Comparison of ENCODE assay signal across 18 cellular contexts in the genomic region with DNA sequence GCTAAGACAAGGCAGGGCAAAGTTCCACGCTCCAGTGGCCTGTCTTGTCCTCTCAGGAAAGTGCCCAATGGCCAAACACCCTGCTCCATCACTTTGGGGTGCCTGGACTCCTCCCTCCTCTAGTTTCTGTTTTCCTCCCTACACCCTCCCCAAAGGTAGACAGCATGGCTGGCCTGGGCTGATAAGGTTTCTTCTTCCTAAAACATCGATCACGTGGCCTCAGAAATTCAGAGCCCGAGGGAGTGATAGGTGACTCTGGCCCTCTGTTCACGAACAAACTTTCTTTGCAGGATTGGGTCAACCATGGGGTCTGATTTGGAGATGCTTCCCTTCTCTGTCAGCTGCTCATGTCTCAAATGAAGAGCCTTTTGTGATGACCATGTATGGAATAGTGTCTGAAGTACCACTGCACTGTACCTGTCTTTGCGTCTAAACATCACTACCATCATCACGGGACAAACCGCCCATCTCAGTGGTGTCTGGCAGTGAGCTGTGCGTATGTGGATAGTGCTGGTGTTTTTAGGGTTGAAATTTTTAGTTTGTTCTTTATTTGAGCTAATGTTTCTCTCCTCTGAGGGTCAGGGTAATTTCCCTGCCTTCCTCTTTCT. TPM values are rescaled to one million over a fixed set of nuclear protein-coding genes. Genes with fewer than 3 reads are reported as not detected.
DNase-seq lines count a peak whose midpoint lies in the region; ATAC-seq and TF ChIP-seq lines count a peak whose summit lies in the region.
"Had no signal": no experiment of that assay in that cellular context is flagged by ENCODE, and none has a peak within 500 bp of the region (broad histone marks: within the 10 kb centered on the region; RNA-seq: fewer than 3 reads in every experiment).

No MANE protein-coding gene starts in this region.

- POLR2A ChIA-PET in activated CD4-positive, alpha-beta memory T cell treated with anti-CD3 and anti-CD28 coated beads for 36 hours (lab: Charles Lee) = interaction anchor here (1.2 kb wide), 1 partner anchor 91 kb away, joined by 4 read pairs; no protein-coding TSS in a partner anchor
- POLR2A ChIA-PET in activated CD4-positive, alpha-beta memory T cell treated with anti-CD3 and anti-CD28 coated beads, Interleukin-2, amount 10 ng/mL, durations not matched to agents 7 days and 5 days (lab: Charles Lee) = interaction anchor here (1.2 to 1.3 kb wide), 2 partner anchors 41 to 80 kb away, joined by 3 read pairs; no protein-coding TSS in a partner anchor

- no peak overlapping the region for H3K4me3 Mint-ChIP-seq in activated CD4-positive, alpha-beta memory T cell treated with anti-CD3 and anti-CD28 coated beads for 36 hours
- no peak overlapping the region for H3K4me3 Mint-ChIP-seq in activated CD4-positive, alpha-beta memory T cell treated with anti-CD3 and anti-CD28 coated beads, Interleukin-2, amount 10 ng/mL, durations not matched to agents 7 days and 5 days
- H3K4me3 Mint-ChIP-seq in activated T-helper 17 cell treated with anti-CD3 and anti-CD28 coated beads, Interleukin-2, amount 50 U/mL, for 72 hours = no peak overlapping the region
- peak overlapping the region; percentile 37 for H3K4me3 Mint-ChIP-seq in type B pancreatic cell
- H3K4me3 Mint-ChIP-seq: H9, naive B cell had no signal

- H3K27ac Mint-ChIP-seq in activated CD4-positive, alpha-beta memory T cell treated with anti-CD3 and anti-CD28 coated beads for 36 hours = peak overlapping the region; percentile 26
- H3K27ac Mint-ChIP-seq in activated CD4-positive, alpha-beta memory T cell treated with anti-CD3 and anti-CD28 coated beads, Interleukin-2, amount 10 ng/mL, durations not matched to agents 7 days and 5 days = no peak overlapping the region
- peak overlapping the region; percentile 22 for H3K27ac Mint-ChIP-seq in activated T-helper 17 cell treated with anti-CD3 and anti-CD28 coated beads, Interleukin-2, amount 50 U/mL, for 72 hours
- H3K27ac Mint-ChIP-seq in type B pancreatic cell = peak overlapping the region; percentile 54
- H3K27ac Mint-ChIP-seq: H9 had no signal

- peak overlapping the region; percentile 45 to 47 for H2BK12ac ChIP-seq in mesenchymal stem cell (ENCODE audit: low read length in 2 of 2)

- H3K4me3 ChIP-seq in mesenchymal stem cell (ENCODE audit: insufficient read depth in 1 of 2, low read depth in 1 of 2, low read length in 2 of 2) = no peak overlapping the region
- H3K4me3 ChIP-seq: pancreas had no signal

- no peak overlapping the region for H3K4me2 ChIP-seq in mesenchymal stem cell (ENCODE audit: low read length, poor library complexity, severe bottlenecking)

- H3K9me3 ChIP-seq in mesenchymal stem cell (ENCODE audit: control insufficient read depth, low read length) = no peaks in the 10 kb centered on the region
- H3K9me3 ChIP-seq: pancreas had no signal

- peaks cover 54% of the 10 kb centered on the region for H3K4me1 Mint-ChIP-seq in activated CD4-positive, alpha-beta memory T cell treated with anti-CD3 and anti-CD28 coated beads for 36 hours (ENCODE audit: low read depth)
- H3K4me1 Mint-ChIP-seq in activated CD4-positive, alpha-beta memory T cell treated with anti-CD3 and anti-CD28 coated beads, Interleukin-2, amount 10 ng/mL, durations not matched to agents 7 days and 5 days = peaks cover 70% of the 10 kb centered on the region
- H3K4me1 Mint-ChIP-seq in activated T-helper 17 cell treated with anti-CD3 and anti-CD28 coated beads, Interleukin-2, amount 50 U/mL, for 72 hours = peaks cover 39% of the 10 kb centered on the region
- peaks cover 27% of the 10 kb centered on the region for H3K4me1 Mint-ChIP-seq in type B pancreatic cell (ENCODE audit: unreplicated experiment)
- H3K4me1 Mint-ChIP-seq: naive B cell had no signal

- no peak overlapping the region for H4K91ac ChIP-seq in mesenchymal stem cell (ENCODE audit: low read length)

- peak overlapping the region; percentile 1 for H4K8ac ChIP-seq in mesenchymal stem cell (ENCODE audit: low read length)

- no peaks in the 10 kb centered on the region for H3K27me3 Mint-ChIP-seq in activated CD4-positive, alpha-beta memory T cell treated with anti-CD3 and anti-CD28 coated beads for 36 hours
- no peaks in the 10 kb centered on the region for H3K27me3 Mint-ChIP-seq in activated CD4-positive, alpha-beta memory T cell treated with anti-CD3 and anti-CD28 coated beads, Interleukin-2, amount 10 ng/mL, durations not matched to agents 7 days and 5 days
- H3K27me3 Mint-ChIP-seq in activated T-helper 17 cell treated with anti-CD3 and anti-CD28 coated beads, Interleukin-2, amount 50 U/mL, for 72 hours = no peaks in the 10 kb centered on the region
- H3K27me3 Mint-ChIP-seq in type B pancreatic cell = peaks cover 38% of the 10 kb centered on the region

- peaks cover 42% of the 10 kb centered on the region for H3K4me1 ChIP-seq in mesenchymal stem cell (ENCODE audit: control insufficient read depth, insufficient read depth, low read depth, low read length)

- ATAC-seq in activated T-helper 17 cell treated with anti-CD3 and anti-CD28 coated beads, Interleukin-2, amount 50 U/mL, for 72 hours (replicated peaks) = no peak
- no peak for ATAC-seq in HG03097 (IDR thresholded peaks at IDR 0.05; ENCODE audit: low FRiP score, unreplicated experiment)
- ATAC-seq: pancreas had no signal

- peaks cover 16% of the 10 kb centered on the region for H3K79me1 ChIP-seq in mesenchymal stem cell (replicated peaks; ENCODE audit: low read length, poor library complexity, severe bottlenecking)

- H3K23ac ChIP-seq in mesenchymal stem cell (ENCODE audit: low read length in 2 of 2) = no peak overlapping the region

- no peak overlapping the region for H2BK5ac ChIP-seq in mesenchymal stem cell (ENCODE audit: low read depth, low read length, poor library complexity, severe bottlenecking)

- no peak for TF ChIP-seq CTCF in type B pancreatic cell (conservative IDR thresholded peaks at IDR 0.05)

- no peak overlapping the region for H2AFZ ChIP-seq in mesenchymal stem cell (ENCODE audit: low read depth, low read length)

- 89% methylated on average over 7 of the region's 9 CpGs for WGBS in mesenchymal stem cell

- no peak overlapping the region for H2BK120ac ChIP-seq in mesenchymal stem cell (ENCODE audit: low read depth, low read length)

- H3K4ac ChIP-seq in mesenchymal stem cell (ENCODE audit: low read depth in 1 of 2, low read length in 2 of 2) = peak overlapping the region in 1 of 2 experiments; percentile 70

- no peak overlapping the region for H3K27ac ChIP-seq in mesenchymal stem cell (ENCODE audit: low read length, poor library complexity, severe bottlenecking)
- H3K27ac ChIP-seq: HL-60, pancreas had no signal

- no peak overlapping the region for H3K9ac ChIP-seq in mesenchymal stem cell (ENCODE audit: low read length)

- H2AK5ac ChIP-seq in mesenchymal stem cell (ENCODE audit: low read length, severe bottlenecking) = no peak overlapping the region

- H3K14ac ChIP-seq in mesenchymal stem cell (ENCODE audit: low read length in 2 of 2) = no peak overlapping the region

- no peaks in the 10 kb centered on the region for H3K9me3 Mint-ChIP-seq in activated CD4-positive, alpha-beta memory T cell treated with anti-CD3 and anti-CD28 coated beads for 36 hours
- H3K9me3 Mint-ChIP-seq in activated CD4-positive, alpha-beta memory T cell treated with anti-CD3 and anti-CD28 coated beads, Interleukin-2, amount 10 ng/mL, durations not matched to agents 7 days and 5 days = no peaks in the 10 kb centered on the region
- no peaks in the 10 kb centered on the region for H3K9me3 Mint-ChIP-seq in activated T-helper 17 cell treated with anti-CD3 and anti-CD28 coated beads, Interleukin-2, amount 50 U/mL, for 72 hours
- H3K9me3 Mint-ChIP-seq in type B pancreatic cell = no peaks in the 10 kb centered on the region
- H3K9me3 Mint-ChIP-seq: H9, naive B cell had no signal

- H3K27me3 ChIP-seq in mesenchymal stem cell (ENCODE audit: control insufficient read depth in 1 of 2, insufficient read depth in 1 of 2, low read length in 2 of 2) = no peaks in the 10 kb centered on the region
- H3K27me3 ChIP-seq: pancreas had no signal

- CTCF ChIA-PET in activated CD4-positive, alpha-beta memory T cell treated with anti-CD3 and anti-CD28 coated beads for 36 hours (lab: Charles Lee) = interaction anchor here (1.3 to 1.4 kb wide), 2 partner anchors 31 to 120 kb away, joined by 5 read pairs; no protein-coding TSS in a partner anchor
- CTCF ChIA-PET in activated CD4-positive, alpha-beta memory T cell treated with anti-CD3 and anti-CD28 coated beads, Interleukin-2, amount 10 ng/mL, durations not matched to agents 7 days and 5 days (lab: Charles Lee) = interaction anchor here (0.7 kb wide), 1 partner anchor 110 kb away, joined by 3 read pairs; no protein-coding TSS in a partner anchor

- DNase-seq in activated CD4-positive, alpha-beta memory T cell treated with anti-CD3 and anti-CD28 coated beads for 36 hours = no peak
- no peak for DNase-seq in activated CD4-positive, alpha-beta memory T cell treated with anti-CD3 and anti-CD28 coated beads, Interleukin-2, amount 10 ng/mL, durations not matched to agents 7 days and 5 days
- DNase-seq in mesenchymal stem cell = no peak
- DNase-seq in type B pancreatic cell (ENCODE audit: extremely low spot score, unreplicated experiment) = no peak
- DNase-seq in hypothalamus (lab: John Stamatoyannopoulos, UW) = no peak
- DNase-seq in activated CD8-positive, alpha-beta memory T cell treated with anti-CD3 and anti-CD28 coated beads for 24 hours = no peak
- DNase-seq: DMS79, H9, MV-4-11, naive B cell, NCI-H2081 treated with DMSO at 0.1 percent for 48 hours, NCI-H510A treated with DMSO at 0.1 percent for 48 hours, pancreas, small intestine, trophoblast cell had no signal

- H3K36me3 Mint-ChIP-seq in activated CD4-positive, alpha-beta memory T cell treated with anti-CD3 and anti-CD28 coated beads for 36 hours = peaks cover 9% of the 10 kb centered on the region
- peaks cover 22% of the 10 kb centered on the region for H3K36me3 Mint-ChIP-seq in activated CD4-positive, alpha-beta memory T cell treated with anti-CD3 and anti-CD28 coated beads, Interleukin-2, amount 10 ng/mL, durations not matched to agents 7 days and 5 days (ENCODE audit: low read depth)
- H3K36me3 Mint-ChIP-seq in activated T-helper 17 cell treated with anti-CD3 and anti-CD28 coated beads, Interleukin-2, amount 50 U/mL, for 72 hours (ENCODE audit: low read depth) = peaks cover 21% of the 10 kb centered on the region
- no peaks in the 10 kb centered on the region for H3K36me3 Mint-ChIP-seq in type B pancreatic cell
- H3K36me3 Mint-ChIP-seq: naive B cell had no signal

- H3K36me3 ChIP-seq in mesenchymal stem cell (ENCODE audit: control insufficient read depth in 1 of 2, insufficient read depth in 2 of 2, low read depth in 1 of 2, low read length in 2 of 2) = peaks cover under 1 to 22% of the 10 kb centered on the region in 2 experiments
- H3K36me3 ChIP-seq: pancreas had no signal

- intact Hi-C loops in activated CD4-positive, alpha-beta memory T cell treated with anti-CD3 and anti-CD28 coated beads for 36 hours (cut with micrococcal nuclease) = no loop called here

- peak overlapping the region; percentile 16 to 71 for H3K18ac ChIP-seq in mesenchymal stem cell (ENCODE audit: low read depth in 1 of 2, low read length in 2 of 2)

- no peak overlapping the region for H2BK15ac ChIP-seq in mesenchymal stem cell (ENCODE audit: low read depth, poor library complexity, severe bottlenecking)

RNA-seq across cellular contexts. Expression of gene MICAL2, which starts 6.1 kb away (rescaled TPM):
- 100 to 1,000 TPM; 213 to 220 TPM for total RNA-seq in activated CD4-positive, alpha-beta memory T cell treated with anti-CD3 and anti-CD28 coated beads for 36 hours
- total RNA-seq in activated CD4-positive, alpha-beta memory T cell treated with anti-CD3 and anti-CD28 coated beads, Interleukin-2, amount 10 ng/mL, durations not matched to agents 7 days and 5 days = 100 to 1,000 TPM; 135 to 143 TPM
- total RNA-seq in activated T-helper 17 cell treated with anti-CD3 and anti-CD28 coated beads, Interleukin-2, amount 50 U/mL, for 72 hours = 100 to 1,000 TPM; 127 to 253 TPM
- polyA plus RNA-seq in mesenchymal stem cell (2013, experiment 1 of 2) = 96.9 TPM
- polyA plus RNA-seq in mesenchymal stem cell (2013, experiment 2 of 2) = 100 TPM
- 35.7 and 38.0 TPM in 2 replicates for total RNA-seq in type B pancreatic cell (ENCODE audit: low replicate concordance)
